9 cellular contexts compared by ENCODE assay signal in the genomic region with DNA sequence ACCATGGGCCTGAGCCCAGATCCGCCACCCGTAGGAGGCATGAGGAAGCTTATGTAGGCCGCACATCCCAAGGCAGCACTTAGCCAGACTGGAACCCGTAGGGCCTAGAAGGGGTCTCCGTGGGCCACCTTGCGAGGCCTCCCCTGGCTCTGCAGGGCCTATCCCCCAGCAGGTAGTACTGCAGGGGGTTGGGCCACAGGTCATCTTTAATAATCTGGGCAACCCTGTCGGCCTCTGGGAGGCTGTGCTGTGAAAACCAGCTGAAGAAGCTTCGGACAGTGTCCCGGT. TPM values are rescaled to one million over a fixed set of nuclear protein-coding genes. Genes with fewer than 3 reads are reported as not detected.
DNase-seq lines count a peak whose midpoint lies in the region; ATAC-seq, FAIRE-seq and TF ChIP-seq lines count a peak whose summit lies in the region.
"Had no signal": no experiment of that assay in that cellular context is flagged by ENCODE, and none has a peak within 500 bp of the region (broad histone marks: within the 10 kb centered on the region; RNA-seq: fewer than 3 reads in every experiment).

No MANE protein-coding gene starts in this region.

- H4K20me1 ChIP-seq in GM23338 (replicated peaks; ENCODE audit: insufficient read depth) = peaks cover 27% of the 10 kb centered on the region

- CTCF ChIA-PET in WTC11 (lab: Charles Lee) = interaction anchor here (0.6 to 1.7 kb wide), 3 partner anchors 339 to 351 kb away, joined by 3 to 4 read pairs (median 3); no protein-coding TSS in a partner anchor

- H3K36me3 Mint-ChIP-seq in GM23338 (ENCODE audit: low read depth) (peaks cover 10% of the 10 kb centered on the region; the same call in 2 of the 3 replicates), WTC11 (no peaks in the 10 kb centered on the region)

- WGBS in gastroesophageal sphincter (ENCODE audit: low coverage in 1 of 2), 2 donors = no CpG with 5 or more reads among the region's 9 CpGs

- H3K79me2 ChIP-seq in GM23338 (replicated peaks; ENCODE audit: insufficient read depth) = peaks cover 8% of the 10 kb centered on the region

- FAIRE-seq in frontal cortex (lab: Jason Lieb, UNC) = no peak

- H3K4me3 ChIP-seq in GM23338 (peak overlapping the region; percentile 93), gastroesophageal sphincter (peak overlapping the region in 1 of 2 donors; percentile 85)

- no peak for TF ChIP-seq EP300 in gastroesophageal sphincter (IDR thresholded peaks at IDR 0.05)

- DNase-seq in GM23338 (ENCODE audit: low spot score) (peak; percentile 13), WTC11 (ENCODE audit: low spot score) (no peak), sciatic nerve (ENCODE audit: low spot score) (no peak), frontal cortex (ENCODE audit: low spot score in 2 of 2) (no peak), GM03348 (ENCODE audit: low spot score) (no peak), NCI-H69 (lab: John Stamatoyannopoulos, UW) (no peak)

- no peaks in the 10 kb centered on the region for H3K9me2 ChIP-seq in GM23338 (ENCODE audit: insufficient read depth)

- H3K4me2 ChIP-seq in GM23338 = peak overlapping the region; percentile 100

- TF ChIP-seq CTCF in GM23338 (conservative IDR thresholded peaks at IDR 0.05; ENCODE audit: low read depth in 2 of 2) (no peak), WTC11 (IDR thresholded peaks at IDR 0.05) (no peak), gastroesophageal sphincter (IDR thresholded peaks at IDR 0.05) (no peak)

- no peaks in the 10 kb centered on the region for H3K36me3 ChIP-seq in GM23338 (ENCODE audit: insufficient read depth)
- H3K36me3 ChIP-seq in gastroesophageal sphincter = no peaks in the 10 kb centered on the region
- H3K36me3 ChIP-seq: cardiac muscle cell had no signal

- intact Hi-C loops in sciatic nerve (cut with DNase I) = no loop called here

- no peak for ATAC-seq in GM23338
- no peak for ATAC-seq in WTC11
- ATAC-seq in gastroesophageal sphincter = no peak
- ATAC-seq in sciatic nerve = peak; percentile 7
- ATAC-seq in HG03432 (IDR thresholded peaks at IDR 0.05; ENCODE audit: unreplicated experiment) = no peak

- peaks cover 45% of the 10 kb centered on the region for H3F3A ChIP-seq in GM23338 (replicated peaks; ENCODE audit: low read depth)

- H3K9me3 Mint-ChIP-seq in GM23338 (no peaks in the 10 kb centered on the region; the same call in 2 of the 3 replicates), WTC11 (no peaks in the 10 kb centered on the region)

- H3K27ac ChIP-seq in GM23338 (ENCODE audit: low read depth) (no peak overlapping the region), gastroesophageal sphincter (peak overlapping the region in 3 of 4 donors; percentile 88 to 91 (median 88))

- peaks cover 10% of the 10 kb centered on the region for H3K27me3 Mint-ChIP-seq in GM23338 (ENCODE audit: insufficient read depth, low read depth, poor library complexity)
- peaks cover 3% of the 10 kb centered on the region for H3K27me3 Mint-ChIP-seq in WTC11 (ENCODE audit: low read depth)

- TF ChIP-seq POLR2A in gastroesophageal sphincter (IDR thresholded peaks at IDR 0.05) = no peak

- H3K4me3 Mint-ChIP-seq in GM23338 = peak overlapping the region; percentile 77
- peak overlapping the region; percentile 76 for H3K4me3 Mint-ChIP-seq in WTC11

- H3K27me3 ChIP-seq in GM23338 (ENCODE audit: insufficient read depth) (no peaks in the 10 kb centered on the region), gastroesophageal sphincter (no peaks in the 10 kb centered on the region)
- H3K27me3 ChIP-seq: cardiac muscle cell had no signal

- peaks cover 19% of the 10 kb centered on the region for H3K4me1 Mint-ChIP-seq in GM23338
- H3K4me1 Mint-ChIP-seq in WTC11 = peaks cover 20% of the 10 kb centered on the region

- POLR2A ChIA-PET in WTC11 (lab: Charles Lee) = interaction anchor here (0.7 kb wide), 1 partner anchor 464 kb away, joined by 3 read pairs; no protein-coding TSS in a partner anchor

- H2AFZ ChIP-seq in GM23338 = peak overlapping the region; percentile 98

- H3K9me3 ChIP-seq in gastroesophageal sphincter = no peaks in the 10 kb centered on the region

- H3K4me1 ChIP-seq in GM23338 (ENCODE audit: insufficient read depth) (peaks cover 18% of the 10 kb centered on the region), gastroesophageal sphincter (peaks cover 0 to 49% (median 10%) of the 10 kb centered on the region in 3 donors)

- H3K27ac Mint-ChIP-seq in GM23338 = no peak overlapping the region
- no peak overlapping the region for H3K27ac Mint-ChIP-seq in WTC11

TF ChIP-seq in GM23338, 12 proteins besides CTCF, POLR2A, EP300 and RAD21 (continues in another document):
- TF ChIP-seq STAT1 (IDR thresholded peaks at IDR 0.05; ENCODE audit: unreplicated experiment) (no peak), POLR2AphosphoS5 (IDR thresholded peaks at IDR 0.05; ENCODE audit: low read depth) (no peak)
- TF ChIP-seq, protein P1, sequence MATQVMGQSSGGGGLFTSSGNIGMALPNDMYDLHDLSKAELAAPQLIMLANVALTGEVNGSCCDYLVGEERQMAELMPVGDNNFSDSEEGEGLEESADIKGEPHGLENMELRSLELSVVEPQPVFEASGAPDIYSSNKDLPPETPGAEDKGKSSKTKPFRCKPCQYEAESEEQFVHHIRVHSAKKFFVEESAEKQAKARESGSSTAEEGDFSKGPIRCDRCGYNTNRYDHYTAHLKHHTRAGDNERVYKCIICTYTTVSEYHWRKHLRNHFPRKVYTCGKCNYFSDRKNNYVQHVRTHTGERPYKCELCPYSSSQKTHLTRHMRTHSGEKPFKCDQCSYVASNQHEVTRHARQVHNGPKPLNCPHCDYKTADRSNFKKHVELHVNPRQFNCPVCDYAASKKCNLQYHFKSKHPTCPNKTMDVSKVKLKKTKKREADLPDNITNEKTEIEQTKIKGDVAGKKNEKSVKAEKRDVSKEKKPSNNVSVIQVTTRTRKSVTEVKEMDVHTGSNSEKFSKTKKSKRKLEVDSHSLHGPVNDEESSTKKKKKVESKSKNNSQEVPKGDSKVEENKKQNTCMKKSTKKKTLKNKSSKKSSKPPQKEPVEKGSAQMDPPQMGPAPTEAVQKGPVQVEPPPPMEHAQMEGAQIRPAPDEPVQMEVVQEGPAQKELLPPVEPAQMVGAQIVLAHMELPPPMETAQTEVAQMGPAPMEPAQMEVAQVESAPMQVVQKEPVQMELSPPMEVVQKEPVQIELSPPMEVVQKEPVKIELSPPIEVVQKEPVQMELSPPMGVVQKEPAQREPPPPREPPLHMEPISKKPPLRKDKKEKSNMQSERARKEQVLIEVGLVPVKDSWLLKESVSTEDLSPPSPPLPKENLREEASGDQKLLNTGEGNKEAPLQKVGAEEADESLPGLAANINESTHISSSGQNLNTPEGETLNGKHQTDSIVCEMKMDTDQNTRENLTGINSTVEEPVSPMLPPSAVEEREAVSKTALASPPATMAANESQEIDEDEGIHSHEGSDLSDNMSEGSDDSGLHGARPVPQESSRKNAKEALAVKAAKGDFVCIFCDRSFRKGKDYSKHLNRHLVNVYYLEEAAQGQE (IDR thresholded peaks at IDR 0.05; ENCODE audit: unreplicated experiment) = no peak

TF ChIP-seq in WTC11, 78 proteins besides CTCF, POLR2A, EP300 and RAD21 (continues in another document):
- no peak for TF ChIP-seq TEAD4 (CRISPR knock-in tag; IDR thresholded peaks at IDR 0.05)
- TF ChIP-seq GTF2I (CRISPR knock-in tag; conservative IDR thresholded peaks at IDR 0.05) = no peak
- TF ChIP-seq ZNF219 (CRISPR knock-in tag; IDR thresholded peaks at IDR 0.05; ENCODE audit: borderline replicate concordance) = no peak
- TF ChIP-seq AR (CRISPR knock-in tag; IDR thresholded peaks at IDR 0.05) = no peak
- no peak for TF ChIP-seq ZNF671 (CRISPR knock-in tag; IDR thresholded peaks at IDR 0.05)
- TF ChIP-seq, protein P2, sequence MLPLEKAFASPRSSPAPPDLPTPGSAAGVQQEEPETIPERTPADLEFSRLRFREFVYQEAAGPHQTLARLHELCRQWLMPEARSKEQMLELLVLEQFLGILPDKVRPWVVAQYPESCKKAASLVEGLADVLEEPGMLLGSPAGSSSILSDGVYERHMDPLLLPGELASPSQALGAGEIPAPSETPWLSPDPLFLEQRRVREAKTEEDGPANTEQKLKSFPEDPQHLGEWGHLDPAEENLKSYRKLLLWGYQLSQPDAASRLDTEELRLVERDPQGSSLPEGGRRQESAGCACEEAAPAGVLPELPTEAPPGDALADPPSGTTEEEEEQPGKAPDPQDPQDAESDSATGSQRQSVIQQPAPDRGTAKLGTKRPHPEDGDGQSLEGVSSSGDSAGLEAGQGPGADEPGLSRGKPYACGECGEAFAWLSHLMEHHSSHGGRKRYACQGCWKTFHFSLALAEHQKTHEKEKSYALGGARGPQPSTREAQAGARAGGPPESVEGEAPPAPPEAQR (CRISPR knock-in tag; IDR thresholded peaks at IDR 0.05) = no peak
- no peak for TF ChIP-seq TCF7 (CRISPR knock-in tag; IDR thresholded peaks at IDR 0.05; ENCODE audit: low read depth)

RNA-seq across cellular contexts. Expression of gene PLAGL2, which starts 18.5 kb away (rescaled TPM):
- 28.2 and 32.0 TPM in 2 replicates for total RNA-seq in GM23338 (2014; rRNA removed; shearing (Covaris generic))
- 13.2 and 14.1 TPM in 2 replicates for polyA plus RNA-seq in GM23338 (2016; fragmentation: Nextera tagmentation; extraction: Ambion mirVana)
- total RNA-seq in WTC11 (2021) (21.4 to 22.6 TPM (median 22.6 TPM) in 3 replicates), gastroesophageal sphincter (10 to 100 TPM in 1 of 4 donors, 1 to 10 TPM in 3; 5.8 to 11.0 (median 6.1) TPM), sciatic nerve (7.9 TPM), frontal cortex (1.2 TPM)

RNA-seq across cellular contexts. Expression of gene POFUT1, which starts 18.6 kb away (rescaled TPM):
- 34.0 and 34.8 TPM in 2 replicates for total RNA-seq in GM23338 (2014; rRNA removed; shearing (Covaris generic))
- polyA plus RNA-seq in GM23338 (2016; fragmentation: Nextera tagmentation; extraction: Ambion mirVana) = 9.3 and 10.3 TPM in 2 replicates
- total RNA-seq in WTC11 (2021) = 23.4 to 29.4 TPM (median 25.2 TPM) in 3 replicates
- 10 to 100 TPM; 28.8 to 42.4 (median 33.5) TPM for total RNA-seq in gastroesophageal sphincter
- total RNA-seq in sciatic nerve = 27.8 TPM
- 14.7 TPM for total RNA-seq in frontal cortex
